In the genomic region with DNA sequence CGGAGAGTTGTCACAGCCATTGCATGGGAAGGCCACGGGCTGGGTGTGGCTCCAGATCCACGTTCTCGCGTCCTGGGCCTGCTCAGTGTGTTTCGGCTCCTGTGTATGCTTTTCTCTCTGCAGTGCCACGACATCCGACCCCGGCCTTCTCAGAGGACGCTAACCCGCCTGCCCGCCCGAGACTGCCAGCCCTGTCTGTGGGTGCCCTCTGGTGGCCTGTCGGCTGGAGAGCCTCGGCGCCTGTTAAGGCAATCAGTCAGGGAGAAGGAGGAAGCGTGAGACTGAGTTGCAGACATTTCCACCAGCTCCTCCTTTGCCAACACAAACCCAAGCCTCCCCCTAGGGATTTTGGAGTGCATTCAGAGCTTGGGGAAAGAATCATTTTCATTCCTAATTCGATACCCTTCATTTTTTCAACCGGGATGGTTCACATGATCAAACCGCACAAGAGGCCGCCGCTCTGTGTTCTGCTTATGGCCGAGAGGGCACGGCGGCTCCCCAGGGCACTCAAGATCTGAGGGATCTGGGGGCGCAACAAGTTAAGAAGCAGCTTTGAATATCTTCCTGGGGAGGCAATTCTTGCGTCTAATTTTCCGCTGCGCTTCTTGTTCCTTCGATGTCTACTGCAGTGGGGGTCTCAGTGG, we compare ENCODE assay signal across 8 cellular contexts. TPM values are rescaled to one million over a fixed set of nuclear protein-coding genes. Genes with fewer than 3 reads are reported as not detected.
DNase-seq lines count a peak whose midpoint lies in the region; ATAC-seq and TF ChIP-seq lines count a peak whose summit lies in the region.

No MANE protein-coding gene starts in this region.

- no peak overlapping the region for H3K4me3 ChIP-seq in foreskin fibroblast (ENCODE audit: low read depth in 1 of 2, low read length in 2 of 2)
- H3K4me3 ChIP-seq in testis: peak overlapping the region in 1 of 2 donors; percentile 24

- H3K27me3 ChIP-seq in testis: no peaks in the 10 kb centered on the region

- no peaks in the 10 kb centered on the region for H3K36me3 ChIP-seq in testis (ENCODE audit: low read depth, missing control alignments)

- no peak for TF ChIP-seq POLR2A in testis (IDR thresholded peaks at IDR 0.05)

- ATAC-seq in GM19324 (IDR thresholded peaks at IDR 0.05; ENCODE audit: low FRiP score, unreplicated experiment) (peak; percentile 52), omental fat pad (ENCODE audit: low FRiP score) (peak; percentile 71)

- TF ChIP-seq CTCF in foreskin fibroblast (IDR thresholded peaks at IDR 0.05; ENCODE audit: low read depth, low read length): peak; percentile 96
- peak in 1 of 3 donors; percentile 85 for TF ChIP-seq CTCF in omental fat pad (IDR thresholded peaks at IDR 0.05)
- peak; percentile 79 to 87 (median 82) for TF ChIP-seq CTCF in testis (IDR thresholded peaks at IDR 0.05)

- no peaks in the 10 kb centered on the region for H3K9me3 ChIP-seq in testis

- H3K4me1 ChIP-seq in testis: peaks cover 21% of the 10 kb centered on the region

- peak overlapping the region in 1 of 2 donors; percentile 13 for H3K27ac ChIP-seq in testis

- WGBS in testis, 2 donors: 28 to 29% methylated on average over 24 to 30 of the region's 30 CpGs

- peak; percentile 77 for DNase-seq in AG08396 (ENCODE audit: low spot score)
- DNase-seq in MV-4-11 (lab: John Stamatoyannopoulos, UW): peak; percentile 76
- DNase-seq in SHP77 treated with DMSO at 0.1 percent for 48 hours (lab: John Stamatoyannopoulos, UW): peak; percentile 77
- DNase-seq in activated effector memory CD4-positive, alpha-beta T cell treated with Interleukin-2 at 50 U/mL for 16 hours: peak; percentile 58
- DNase-seq in foreskin fibroblast: peak; percentile 64 to 87
- peak; percentile 68 for DNase-seq in omental fat pad (ENCODE audit: low spot score)
- peak; percentile 93 for DNase-seq in testis

- intact Hi-C loops in testis (cut with DNase I; ENCODE audit: low total_unique reads): no loop called here

RNA-seq across cellular contexts. Expression of gene ZBTB7C, which starts 37.5 kb away (rescaled TPM):
- total RNA-seq in omental fat pad: 10 to 100 TPM in 3 of 4 donors, 1 to 10 TPM in 1; 5.0 to 14.1 (median 13.3) TPM
- 10 to 100 TPM; 42.4 to 65.4 TPM for total RNA-seq in testis
- 14.1 TPM for polyA plus RNA-seq in testis (ENCODE audit: insufficient read depth, low read depth, low replicate concordance)
